In the genomic region with DNA sequence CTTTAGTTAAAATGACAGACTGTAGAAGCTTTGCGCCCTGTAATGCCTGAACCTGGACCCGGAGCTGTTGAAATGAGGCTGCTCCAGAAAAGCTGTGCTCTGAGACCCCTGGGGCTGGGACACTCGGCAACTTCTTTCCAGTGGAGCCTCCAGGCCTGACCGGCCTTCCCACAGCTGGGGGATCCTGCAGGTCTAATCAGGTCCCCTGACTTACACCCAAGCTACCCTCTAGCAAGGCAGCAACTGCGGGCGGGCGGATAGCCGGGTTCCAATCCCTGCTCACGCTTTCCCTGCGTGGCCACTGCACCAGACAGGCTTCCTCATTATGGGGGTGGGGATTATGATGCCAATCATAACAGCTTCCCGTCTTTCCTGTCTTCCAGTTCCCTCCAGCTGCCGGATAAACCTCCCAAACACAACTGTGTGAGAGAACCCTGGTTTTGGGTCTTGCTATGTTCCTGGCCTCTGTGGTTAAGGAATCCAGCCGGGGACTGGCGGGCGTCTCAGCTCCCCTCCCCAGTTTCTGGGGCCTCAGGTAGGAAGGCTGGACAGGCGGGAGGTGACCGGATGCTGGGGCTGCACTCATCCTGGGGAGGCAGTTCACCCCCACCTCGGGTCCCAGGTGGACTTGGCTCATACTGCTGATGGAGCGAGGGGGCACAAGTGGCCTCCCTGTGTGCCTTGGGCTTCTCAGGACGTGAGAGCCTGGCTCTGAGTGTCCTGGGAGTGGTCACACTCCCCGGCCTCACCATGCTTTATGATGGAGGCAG, we compare ENCODE assay signal across 25 cellular contexts. TPM values are rescaled to one million over a fixed set of nuclear protein-coding genes. Genes with fewer than 3 reads are reported as not detected.
"Had no signal": no experiment of that assay in that cellular context is flagged by ENCODE, and none has a peak within 500 bp of the region (broad histone marks: within the 10 kb centered on the region; RNA-seq: fewer than 3 reads in every experiment).

No MANE protein-coding gene starts in this region.

- DNase-seq: activated CD4-positive, alpha-beta memory T cell treated with anti-CD3 and anti-CD28 coated beads, Interleukin-2, amount 10 ng/mL, durations not matched to agents 7 days and 5 days; activated CD4-positive, alpha-beta T cell treated with anti-CD3 and anti-CD28 coated beads for 36 hours; activated CD4-positive, alpha-beta T cell treated with anti-CD3 and anti-CD28 coated beads, Interleukin-2, amount 50 U/mL, for 1 hour; activated CD4-positive, CD25-positive, alpha-beta regulatory T cell; activated CD8-positive, alpha-beta memory T cell treated with anti-CD3 and anti-CD28 coated beads, Interleukin-2, amount 50 U/mL, for 48 hours; activated naive CD4-positive, alpha-beta T cell treated with anti-CD3 and anti-CD28 coated beads, Interleukin-2, amount 50 U/mL, for 16 hours; activated naive CD8-positive, alpha-beta T cell treated with anti-CD3 and anti-CD28 coated beads, Interleukin-2, amount 10 ng/mL, durations not matched to agents 7 days and 5 days; activated T-cell treated with anti-CD3 and anti-CD28 coated beads, Interleukin-2, amount 50 U/mL, for 1 hour; adrenal gland; anterior cingulate cortex; cerebellar nuclear complex; MG63; NCI-H1092 treated with DMSO at 0.1 percent for 48 hours; NCI-H1417 treated with DMSO at 0.1 percent for 48 hours; NCI-H1694; NCI-H2029; NCI-H2107; NCI-H2171 treated with DMSO at 0.1 percent for 48 hours; NCI-H226; NCI-H526; PC-9; T-cell; T-helper 2 cell had no signal

- H3K4me3 ChIP-seq: adrenal gland, MG63, PC-9, SK-N-MC had no signal

RNA-seq across cellular contexts. Expression of a gene that starts 38.6 kb away (rescaled TPM):
- total RNA-seq: NCI-H460, PC-9 had no signal
